ENCODE assay signal across 1 cellular context in genomic region chr19:2061936-2062729, GRCh38.
TF ChIP-seq lines count a peak whose summit lies in the region.

No MANE protein-coding gene starts in this region.

TF ChIP-seq in HepG2, 621 proteins besides CTCF, POLR2A, EP300 and RAD21 (continued from another document and continues in another):
- TF ChIP-seq ZNF597 (CRISPR knock-in tag; IDR thresholded peaks at IDR 0.05) (no peak), ZBTB21 (CRISPR knock-in tag; IDR thresholded peaks at IDR 0.05) (no peak), KDM6A (CRISPR knock-in tag; IDR thresholded peaks at IDR 0.05; ENCODE audit: low read depth) (no peak), ZNF512 (CRISPR knock-in tag; IDR thresholded peaks at IDR 0.05) (no peak), ZNF253 (CRISPR knock-in tag; IDR thresholded peaks at IDR 0.05; ENCODE audit: borderline replicate concordance) (no peak), SP2 (CRISPR knock-in tag; IDR thresholded peaks at IDR 0.05) (no peak), PAWR (CRISPR knock-in tag; IDR thresholded peaks at IDR 0.05; ENCODE audit: borderline replicate concordance) (no peak), PCBP2 (optimal IDR thresholded peaks at IDR 0.05; ENCODE audit: low read depth, low read length, poor library complexity, severe bottlenecking) (no peak), SYNCRIP (IDR thresholded peaks at IDR 0.05; ENCODE audit: insufficient read depth, low read depth, low read length) (no peak), HNF1B (CRISPR knock-in tag; IDR thresholded peaks at IDR 0.05) (0 out of 2 replicates have a peak, but pooled peaks have one; percentile 27), POLR2AphosphoS2 (IDR thresholded peaks at IDR 0.05; ENCODE audit: low read depth, low read length) (no peak), ZNF776 (CRISPR knock-in tag; IDR thresholded peaks at IDR 0.05) (peak; percentile 78; the same call in 1 of the 2 replicates), ZNF703 (CRISPR knock-in tag; IDR thresholded peaks at IDR 0.05; ENCODE audit: borderline replicate concordance) (no peak), THAP11 (CRISPR knock-in tag; IDR thresholded peaks at IDR 0.05) (no peak), ZNF333 (CRISPR knock-in tag; IDR thresholded peaks at IDR 0.05; ENCODE audit: borderline replicate concordance) (0 out of 2 replicates have a peak, but pooled peaks have one; percentile 62), HOMEZ (CRISPR knock-in tag; IDR thresholded peaks at IDR 0.05; ENCODE audit: low read depth) (no peak), ZIK1 (CRISPR knock-in tag; IDR thresholded peaks at IDR 0.05; ENCODE audit: borderline replicate concordance, low read depth) (no peak), PRDM15 (CRISPR knock-in tag; IDR thresholded peaks at IDR 0.05) (no peak), ZBTB44 (CRISPR knock-in tag; IDR thresholded peaks at IDR 0.05) (no peak), MAF1 (CRISPR knock-in tag; IDR thresholded peaks at IDR 0.05; ENCODE audit: borderline replicate concordance) (no peak), POGZ (CRISPR knock-in tag; IDR thresholded peaks at IDR 0.05) (peak; percentile 29; the same call in 1 of the 2 replicates), MEIS1 (CRISPR knock-in tag; IDR thresholded peaks at IDR 0.05; ENCODE audit: borderline replicate concordance) (no peak), CHD2 (IDR thresholded peaks at IDR 0.05; ENCODE audit: low read depth, low read length) (no peak), ZNF12 (CRISPR knock-in tag; IDR thresholded peaks at IDR 0.05) (no peak), SP5 (CRISPR knock-in tag; IDR thresholded peaks at IDR 0.05; ENCODE audit: borderline replicate concordance, low read depth) (no peak), CEBPB (IDR thresholded peaks at IDR 0.05; ENCODE audit: borderline replicate concordance, low read depth, low read length) (no peak), ZSCAN29 (CRISPR knock-in tag; conservative IDR thresholded peaks at IDR 0.05) (no peak), TOE1 (CRISPR knock-in tag; IDR thresholded peaks at IDR 0.05) (no peak), YEATS2 (CRISPR knock-in tag; IDR thresholded peaks at IDR 0.05; ENCODE audit: borderline replicate concordance) (0 out of 2 replicates have a peak, but pooled peaks have one; percentile 15), ZBTB25 (CRISPR knock-in tag; IDR thresholded peaks at IDR 0.05) (no peak), BRD4 (CRISPR knock-in tag; IDR thresholded peaks at IDR 0.05) (no peak; the same call in 1 of the 2 replicates), MED1 (CRISPR knock-in tag; IDR thresholded peaks at IDR 0.05) (no peak), POGK (CRISPR knock-in tag; conservative IDR thresholded peaks at IDR 0.05) (no peak; the same call in none of the 2 replicates), ARID4A (CRISPR knock-in tag; IDR thresholded peaks at IDR 0.05; ENCODE audit: borderline replicate concordance) (no peak; the same call in 1 of the 2 replicates), KDM5A (IDR thresholded peaks at IDR 0.05; ENCODE audit: borderline replicate concordance, low read length) (0 out of 2 replicates have a peak, but pooled peaks have one; percentile 0), HIVEP1 (CRISPR knock-in tag; IDR thresholded peaks at IDR 0.05) (0 out of 2 replicates have a peak, but pooled peaks have one; percentile 25), MBNL3 (CRISPR knock-in tag; conservative IDR thresholded peaks at IDR 0.05) (no peak), ZMAT3 (CRISPR knock-in tag; conservative IDR thresholded peaks at IDR 0.05) (0 out of 2 replicates have a peak, but pooled peaks have one; percentile 26), SP1 (IDR thresholded peaks at IDR 0.05) (no peak), SP1 (CRISPR knock-in tag; IDR thresholded peaks at IDR 0.05) (no peak), ZNF431 (CRISPR knock-in tag; IDR thresholded peaks at IDR 0.05; ENCODE audit: borderline replicate concordance, low read depth) (peak; percentile 42; the same call in 1 of the 2 replicates), KDM1A (CRISPR knock-in tag; IDR thresholded peaks at IDR 0.05) (no peak), ZNF720 (CRISPR knock-in tag; IDR thresholded peaks at IDR 0.05) (no peak), ZNF251 (CRISPR knock-in tag; IDR thresholded peaks at IDR 0.05) (no peak), TOPORS (CRISPR knock-in tag; IDR thresholded peaks at IDR 0.05) (no peak)
